ENCODE assay signal across 24 cellular contexts in genomic region chr3:157301027-157301663, GRCh38.
"Had no signal": no experiment of that assay in that cellular context is flagged by ENCODE, and none has a peak within 500 bp of the region (broad histone marks: within the 10 kb centered on the region; RNA-seq: fewer than 3 reads in every experiment).

No MANE protein-coding gene starts in this region.

- H3K9me3 ChIP-seq: body of pancreas, esophagus muscularis mucosa, heart right ventricle, right atrium auricular region, spleen, testis, transverse colon had no signal

- H3K4me1 ChIP-seq: body of pancreas, esophagus muscularis mucosa, heart right ventricle, right atrium auricular region, spleen, testis, transverse colon had no signal

- ATAC-seq: activated naive CD8-positive, alpha-beta T cell treated with anti-CD3 and anti-CD28 coated beads, Interleukin-2, amount 50 U/mL, for 24 hours; body of pancreas; heart right ventricle; naive thymus-derived CD8-positive, alpha-beta T cell; stimulated activated naive CD8-positive, alpha-beta T cell treated with anti-CD3 and anti-CD28 coated beads, Interleukin-15, Interleukin-2, amounts not matched to agents 100 U/mL and 50 U/mL, for 24 hours; WTC11 had no signal

- H3K9me3 Mint-ChIP-seq: activated CD4-positive, alpha-beta memory T cell treated with anti-CD3 and anti-CD28 coated beads, Interleukin-2, amount 10 ng/mL, durations not matched to agents 7 days and 5 days; activated CD4-positive, alpha-beta T cell treated with anti-CD3 and anti-CD28 coated beads, Interleukin-2, amount 10 ng/mL, durations not matched to agents 7 days and 5 days; activated naive CD4-positive, alpha-beta T cell treated with anti-CD3 and anti-CD28 coated beads, Interleukin-2, amount 50 U/mL, for 24 hours; activated naive CD8-positive, alpha-beta T cell treated with anti-CD3 and anti-CD28 coated beads, Interleukin-2, amount 50 U/mL, for 24 hours; activated T-cell treated with anti-CD3 and anti-CD28 coated beads, Interleukin-2, amount 50 U/mL, for 24 hours; neural crest cell; WTC11 had no signal

- H3K4me3 Mint-ChIP-seq: activated CD4-positive, alpha-beta memory T cell treated with anti-CD3 and anti-CD28 coated beads, Interleukin-2, amount 10 ng/mL, durations not matched to agents 7 days and 5 days; activated CD4-positive, alpha-beta T cell treated with anti-CD3 and anti-CD28 coated beads, Interleukin-2, amount 10 ng/mL, durations not matched to agents 7 days and 5 days; activated naive CD4-positive, alpha-beta T cell treated with anti-CD3 and anti-CD28 coated beads, Interleukin-2, amount 50 U/mL, for 24 hours; activated naive CD8-positive, alpha-beta T cell treated with anti-CD3 and anti-CD28 coated beads, Interleukin-2, amount 50 U/mL, for 24 hours; activated T-cell treated with anti-CD3 and anti-CD28 coated beads, Interleukin-2, amount 50 U/mL, for 24 hours; naive thymus-derived CD8-positive, alpha-beta T cell; neural crest cell; WTC11 had no signal

- H3K36me3 ChIP-seq: esophagus muscularis mucosa, heart right ventricle, right atrium auricular region, spleen, transverse colon had no signal

- H3K27me3 Mint-ChIP-seq: activated CD4-positive, alpha-beta T cell treated with anti-CD3 and anti-CD28 coated beads, Interleukin-2, amount 10 ng/mL, durations not matched to agents 7 days and 5 days; activated naive CD4-positive, alpha-beta T cell treated with anti-CD3 and anti-CD28 coated beads, Interleukin-2, amount 50 U/mL, for 24 hours; activated naive CD8-positive, alpha-beta T cell treated with anti-CD3 and anti-CD28 coated beads, Interleukin-2, amount 50 U/mL, for 24 hours; activated T-cell treated with anti-CD3 and anti-CD28 coated beads, Interleukin-2, amount 50 U/mL, for 24 hours; naive thymus-derived CD8-positive, alpha-beta T cell had no signal

- H3K4me1 Mint-ChIP-seq: activated CD4-positive, alpha-beta memory T cell treated with anti-CD3 and anti-CD28 coated beads, Interleukin-2, amount 10 ng/mL, durations not matched to agents 7 days and 5 days; activated CD4-positive, alpha-beta T cell treated with anti-CD3 and anti-CD28 coated beads, Interleukin-2, amount 10 ng/mL, durations not matched to agents 7 days and 5 days; activated naive CD4-positive, alpha-beta T cell treated with anti-CD3 and anti-CD28 coated beads, Interleukin-2, amount 50 U/mL, for 24 hours; activated naive CD8-positive, alpha-beta T cell treated with anti-CD3 and anti-CD28 coated beads, Interleukin-2, amount 50 U/mL, for 24 hours; naive thymus-derived CD8-positive, alpha-beta T cell had no signal

- H3K4me3 ChIP-seq: body of pancreas, esophagus muscularis mucosa, heart right ventricle, right atrium auricular region, spleen, testis, transverse colon had no signal

- DNase-seq: activated CD4-positive, alpha-beta memory T cell treated with anti-CD3 and anti-CD28 coated beads, Interleukin-2, amount 10 ng/mL, durations not matched to agents 7 days and 5 days; activated CD4-positive, alpha-beta T cell treated with anti-CD3 and anti-CD28 coated beads for 1 hour; activated CD4-positive, alpha-beta T cell treated with anti-CD3 and anti-CD28 coated beads, Interleukin-2, amount 10 ng/mL, durations not matched to agents 7 days and 5 days; activated CD8-positive, alpha-beta memory T cell treated with anti-CD3 and anti-CD28 coated beads, Interleukin-2, amount 50 U/mL, for 48 hours; activated gamma-delta T cell treated with Interleukin-2 at 50 U/mL for 16 hours; activated naive CD8-positive, alpha-beta T cell treated with anti-CD3 and anti-CD28 coated beads, Interleukin-2, amount 50 U/mL, for 24 hours; activated T-cell treated with anti-CD3 and anti-CD28 coated beads, Interleukin-2, amount 50 U/mL, for 24 hours; aorta; body of pancreas; dermis blood vessel endothelial cell; effector CD4-positive, alpha-beta T cell; foreskin melanocyte; heart right ventricle; naive thymus-derived CD8-positive, alpha-beta T cell; occipital lobe; spleen; stimulated activated naive CD8-positive, alpha-beta T cell treated with anti-CD3 and anti-CD28 coated beads, Interleukin-15, Interleukin-2, amounts not matched to agents 100 U/mL and 50 U/mL, for 24 hours; testis; transverse colon had no signal

- H3K27me3 ChIP-seq: body of pancreas, esophagus muscularis mucosa, heart right ventricle, right atrium auricular region, spleen, testis, transverse colon had no signal

- H3K27ac Mint-ChIP-seq: activated CD4-positive, alpha-beta memory T cell treated with anti-CD3 and anti-CD28 coated beads, Interleukin-2, amount 10 ng/mL, durations not matched to agents 7 days and 5 days; activated CD4-positive, alpha-beta T cell treated with anti-CD3 and anti-CD28 coated beads, Interleukin-2, amount 10 ng/mL, durations not matched to agents 7 days and 5 days; activated naive CD4-positive, alpha-beta T cell treated with anti-CD3 and anti-CD28 coated beads, Interleukin-2, amount 50 U/mL, for 24 hours; activated naive CD8-positive, alpha-beta T cell treated with anti-CD3 and anti-CD28 coated beads, Interleukin-2, amount 50 U/mL, for 24 hours; activated T-cell treated with anti-CD3 and anti-CD28 coated beads, Interleukin-2, amount 50 U/mL, for 24 hours; naive thymus-derived CD8-positive, alpha-beta T cell; WTC11 had no signal

- H3K36me3 Mint-ChIP-seq: activated naive CD4-positive, alpha-beta T cell treated with anti-CD3 and anti-CD28 coated beads, Interleukin-2, amount 50 U/mL, for 24 hours; naive thymus-derived CD8-positive, alpha-beta T cell; WTC11 had no signal

- H3K27ac ChIP-seq: body of pancreas, esophagus muscularis mucosa, heart right ventricle, right atrium auricular region, spleen, testis, transverse colon had no signal
